Comparison of ENCODE assay signal across 8 cellular contexts in the genomic region with DNA sequence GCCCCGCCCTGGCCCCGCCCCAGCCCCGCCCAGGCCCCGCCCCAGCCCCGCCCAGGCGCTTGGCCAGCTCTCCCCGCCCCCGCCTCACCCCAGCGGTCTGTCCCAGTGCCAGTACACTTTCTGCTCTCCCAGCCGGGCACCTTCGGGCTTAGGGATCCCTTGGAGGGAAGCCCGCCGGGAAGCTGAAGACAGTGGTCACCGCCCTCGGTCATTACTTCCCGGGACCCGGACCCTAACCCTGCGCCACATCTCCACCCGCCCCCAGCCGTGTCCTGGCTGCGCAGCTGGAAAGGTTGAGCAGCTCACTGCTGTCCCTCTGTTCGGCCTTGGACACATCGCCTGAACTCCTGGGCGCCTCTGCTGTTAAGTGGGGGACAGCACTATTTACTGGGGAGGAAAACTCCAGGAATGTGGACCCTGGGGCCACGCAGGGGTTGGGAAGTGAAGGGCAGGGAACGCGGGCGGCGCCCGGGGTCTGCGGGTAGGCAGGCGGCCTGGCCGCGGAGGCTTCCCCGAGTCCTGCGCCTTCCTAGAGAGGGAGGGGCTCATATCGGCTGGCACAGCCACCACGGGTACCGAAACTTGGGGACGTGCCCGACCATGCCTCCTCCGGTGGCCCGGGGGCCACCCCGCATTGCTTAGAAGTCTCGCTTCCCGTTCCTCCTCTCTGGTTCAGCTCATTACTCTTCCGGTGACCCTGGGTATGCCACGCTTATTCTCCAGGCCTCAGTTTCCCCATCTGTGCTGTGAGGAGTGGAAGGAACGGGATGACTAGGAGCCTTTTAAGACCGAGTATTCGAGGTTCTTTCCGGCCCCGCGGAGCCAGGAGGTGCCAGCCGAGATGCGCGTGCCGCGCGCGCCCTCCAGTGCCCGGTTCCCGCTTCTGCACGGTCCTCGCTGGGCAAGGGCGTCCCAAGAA.
A peak's percentile ranks its signal among the peaks of the same experiment; 100 is the strongest.
DNase-seq lines count a peak whose midpoint lies in the region; ATAC-seq and TF ChIP-seq lines count a peak whose summit lies in the region.

No MANE protein-coding gene starts in this region.

- peak overlapping the region; percentile 80 for H3K4me2 ChIP-seq in OCI-LY7 (ENCODE audit: low read length)

- no peaks in the 10 kb centered on the region for H3K9me3 Mint-ChIP-seq in CD8-positive, alpha-beta T cell
- H3K9me3 Mint-ChIP-seq in activated T-cell treated with anti-CD3 and anti-CD28 coated beads, Interleukin-2, amount 50 U/mL, for 24 hours = no peaks in the 10 kb centered on the region

- peak overlapping the region; percentile 59 for H3K9ac ChIP-seq in mucosa of stomach (ENCODE audit: low read length)

- intact Hi-C loops in CD8-positive, alpha-beta T cell (cut with DNase I, micrococcal nuclease) = loop anchor here (1.0 to 5.0 kb wide), 10 partner anchors 15 to 532 kb away; partner anchors contain the start of gene GYPC (in 2 of the 2)
- intact Hi-C loops in OCI-LY7 (cut with micrococcal nuclease; ENCODE audit: unreplicated experiment) = loop anchor here (1.0 to 10.0 kb wide), 6 partner anchors 142 to 1032 kb away; no protein-coding TSS in a partner anchor

- POLR2A ChIA-PET in CD8-positive, alpha-beta T cell (lab: Charles Lee) = interaction anchor here (0.6 to 2.3 kb wide), 10 partner anchors 12 to 249 kb away, joined by 3 to 11 read pairs (median 4); partner anchors contain the start of gene GYPC
- POLR2A ChIA-PET in OCI-LY7 (lab: Charles Lee) = interaction anchor here (0.6 to 0.8 kb wide), 2 partner anchors 168 to 249 kb away, joined by 3 to 4 read pairs; no protein-coding TSS in a partner anchor

- peak; percentile 63 to 93 (median 82) for DNase-seq in CD8-positive, alpha-beta T cell
- DNase-seq in OCI-LY7 (ENCODE audit: low spot score) = peak; percentile 73
- DNase-seq in activated T-cell treated with anti-CD3 and anti-CD28 coated beads, Interleukin-2, amount 50 U/mL, for 24 hours = peak; percentile 88
- peak; percentile 59 to 73 for DNase-seq in stimulated activated CD8-positive, alpha-beta memory T cell treated with anti-CD3 and anti-CD28 coated beads, Interleukin-4, amount 100 ng/mL, for 4 hours (ENCODE audit: low read depth in 2 of 2, low spot score in 1 of 2)

- no peaks in the 10 kb centered on the region for H3K79me2 ChIP-seq in OCI-LY7 (ENCODE audit: insufficient read depth, low read depth, low read length)

- no peaks in the 10 kb centered on the region for H3K36me3 Mint-ChIP-seq in CD8-positive, alpha-beta T cell
- no peaks in the 10 kb centered on the region for H3K36me3 Mint-ChIP-seq in activated T-cell treated with anti-CD3 and anti-CD28 coated beads, Interleukin-2, amount 50 U/mL, for 24 hours (ENCODE audit: low read depth)

- peak overlapping the region; percentile 91 for H3K4me3 ChIP-seq in CD8-positive, alpha-beta T cell (ENCODE audit: low read depth, low read length)
- H3K4me3 ChIP-seq in OCI-LY7 (ENCODE audit: low read depth, low read length, poor library complexity, severe bottlenecking) (peak overlapping the region; percentile 62), mucosa of stomach (ENCODE audit: low read length) (peak overlapping the region; percentile 44)

- no peaks in the 10 kb centered on the region for H4K20me1 ChIP-seq in OCI-LY7 (ENCODE audit: insufficient read depth, low read length)

- peak overlapping the region; percentile 94 for H3K27ac Mint-ChIP-seq in CD8-positive, alpha-beta T cell
- H3K27ac Mint-ChIP-seq in activated T-cell treated with anti-CD3 and anti-CD28 coated beads, Interleukin-2, amount 50 U/mL, for 24 hours = peak overlapping the region; percentile 79

- no peaks in the 10 kb centered on the region for H3K9me3 ChIP-seq in CD8-positive, alpha-beta T cell (ENCODE audit: low read length)
- H3K9me3 ChIP-seq in OCI-LY7 (ENCODE audit: low read length) (no peaks in the 10 kb centered on the region), mucosa of stomach (ENCODE audit: control insufficient read depth, low read length) (no peaks in the 10 kb centered on the region)

- H3K27me3 Mint-ChIP-seq in CD8-positive, alpha-beta T cell (ENCODE audit: low read depth) = peaks cover 9% of the 10 kb centered on the region
- peaks cover 4% of the 10 kb centered on the region for H3K27me3 Mint-ChIP-seq in activated T-cell treated with anti-CD3 and anti-CD28 coated beads, Interleukin-2, amount 50 U/mL, for 24 hours

- H3K9me2 ChIP-seq in OCI-LY7 (ENCODE audit: insufficient read depth, low read length) = no peaks in the 10 kb centered on the region

- peak overlapping the region; percentile 54 for H3K27ac ChIP-seq in CD8-positive, alpha-beta T cell (ENCODE audit: low read depth, low read length)
- H3K27ac ChIP-seq in OCI-LY7 (ENCODE audit: low read depth, low read length, poor library complexity, severe bottlenecking) = no peak overlapping the region

- peak overlapping the region; percentile 69; the same call in 1 of the 2 replicates for H2AFZ ChIP-seq in OCI-LY7 (ENCODE audit: low read length)

- no peaks in the 10 kb centered on the region for H3K36me3 ChIP-seq in CD8-positive, alpha-beta T cell (ENCODE audit: insufficient read depth, low read length)
- no peaks in the 10 kb centered on the region for H3K36me3 ChIP-seq in OCI-LY7 (ENCODE audit: insufficient read depth, low read length)
- no peaks in the 10 kb centered on the region for H3K36me3 ChIP-seq in mucosa of stomach (ENCODE audit: control insufficient read depth, insufficient read depth, low read length)

- peak; percentile 95 for TF ChIP-seq CTCF in CD8-positive, alpha-beta T cell (IDR thresholded peaks at IDR 0.05)
- peak; percentile 98 for TF ChIP-seq CTCF in OCI-LY7 (conservative IDR thresholded peaks at IDR 0.05; ENCODE audit: low read length)

- BruUV-seq in OCI-LY7 (replicated peaks; lab: Mats Ljungman, UMichigan) = no TSS peak

- peak overlapping the region; percentile 94 for H3K4me3 Mint-ChIP-seq in CD8-positive, alpha-beta T cell
- peak overlapping the region; percentile 82 for H3K4me3 Mint-ChIP-seq in activated T-cell treated with anti-CD3 and anti-CD28 coated beads, Interleukin-2, amount 50 U/mL, for 24 hours

- no peaks in the 10 kb centered on the region for H3K27me3 ChIP-seq in CD8-positive, alpha-beta T cell (ENCODE audit: insufficient read depth, low read length)
- H3K27me3 ChIP-seq in mucosa of stomach (ENCODE audit: control insufficient read depth, insufficient read depth, low read length) = peaks cover 15% of the 10 kb centered on the region

- peaks cover 4% of the 10 kb centered on the region for H3K4me1 ChIP-seq in CD8-positive, alpha-beta T cell (ENCODE audit: insufficient read depth, low read length)
- peaks cover 7% of the 10 kb centered on the region for H3K4me1 ChIP-seq in OCI-LY7 (ENCODE audit: insufficient read depth, low read length, poor library complexity, severe bottlenecking)
- H3K4me1 ChIP-seq in mucosa of stomach (ENCODE audit: control insufficient read depth, insufficient read depth, low read length) = peaks cover 7% of the 10 kb centered on the region

- peaks cover 16% of the 10 kb centered on the region for H3K4me1 Mint-ChIP-seq in CD8-positive, alpha-beta T cell (ENCODE audit: low read depth)
- peaks cover 15% of the 10 kb centered on the region for H3K4me1 Mint-ChIP-seq in activated T-cell treated with anti-CD3 and anti-CD28 coated beads, Interleukin-2, amount 50 U/mL, for 24 hours (ENCODE audit: low read depth)

- ATAC-seq in CD8-positive, alpha-beta T cell = peak; percentile 86
- ATAC-seq in GM19372 (IDR thresholded peaks at IDR 0.05; ENCODE audit: low read depth, unreplicated experiment) = peak; percentile 82
- peak; percentile 75 for ATAC-seq in HG03469 (IDR thresholded peaks at IDR 0.05; ENCODE audit: unreplicated experiment)
- peak; percentile 86 for ATAC-seq in esophagus mucosa

- CTCF ChIA-PET in CD8-positive, alpha-beta T cell (lab: Charles Lee) = interaction anchor here (0.6 to 8.4 kb wide), 35 partner anchors 8 to 378 kb away, joined by 3 to 198 read pairs (median 4); no protein-coding TSS in a partner anchor
- CTCF ChIA-PET in OCI-LY7 (lab: Charles Lee; ENCODE audit: unreplicated experiment) = interaction anchor here (0.5 to 1.1 kb wide), 2 partner anchors 142 to 275 kb away, joined by 3 read pairs; no protein-coding TSS in a partner anchor
